ENCODE assay signal across 22 cellular contexts in the genomic region with DNA sequence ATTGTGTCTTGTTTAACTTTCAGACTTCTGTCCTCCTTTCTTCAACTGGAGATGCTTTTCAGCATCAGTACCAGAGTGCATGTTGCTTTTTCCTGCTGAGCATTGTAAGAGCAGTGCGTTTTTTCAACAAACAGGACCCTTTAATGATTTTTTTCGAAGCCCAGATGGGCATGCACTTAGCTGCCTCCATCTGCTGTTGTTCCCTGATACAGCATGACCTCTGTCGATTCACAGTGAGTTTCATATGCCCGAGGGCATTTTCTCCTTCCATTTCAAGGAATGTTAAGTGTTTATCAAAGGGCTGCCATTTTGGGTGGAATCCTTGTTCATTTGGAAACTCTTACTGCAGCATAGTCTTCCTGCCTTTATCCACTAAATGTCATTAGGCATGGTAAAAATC.
"Had no signal": no experiment of that assay in that cellular context is flagged by ENCODE, and none has a peak within 500 bp of the region (broad histone marks: within the 10 kb centered on the region; RNA-seq: fewer than 3 reads in every experiment).

No MANE protein-coding gene starts in this region.

- H3K27me3 ChIP-seq: body of pancreas, Peyer's patch had no signal

- H3K27ac ChIP-seq: body of pancreas, KMS-11, Peyer's patch, VCaP had no signal

- H3K36me3 ChIP-seq: Peyer's patch had no signal

- H3K4me3 ChIP-seq: body of pancreas, Peyer's patch had no signal

- H3K9me3 ChIP-seq: body of pancreas, Peyer's patch had no signal

- H3K4me1 ChIP-seq: body of pancreas, Peyer's patch had no signal

- DNase-seq: activated CD4-positive, alpha-beta memory T cell treated with anti-CD3 and anti-CD28 coated beads, Interleukin-2, amount 10 ng/mL, durations not matched to agents 7 days and 5 days; activated CD4-positive, alpha-beta T cell treated with anti-CD3 and anti-CD28 coated beads for 36 hours; activated CD4-positive, alpha-beta T cell treated with anti-CD3 and anti-CD28 coated beads, Interleukin-2, amount 50 U/mL, for 1 hour; activated naive CD4-positive, alpha-beta T cell treated with anti-CD3 and anti-CD28 coated beads, Interleukin-2, amount 50 U/mL, for 16 hours; activated naive CD8-positive, alpha-beta T cell treated with anti-CD3 and anti-CD28 coated beads, Interleukin-2, amount 10 ng/mL, durations not matched to agents 7 days and 5 days; activated T-cell treated with anti-CD3 and anti-CD28 coated beads, Interleukin-2, amount 50 U/mL, for 1 hour; aorta; body of pancreas; central memory CD4-positive, alpha-beta T cell; NCI-H1092 treated with DMSO at 0.1 percent for 48 hours; NCI-H1417 treated with DMSO at 0.1 percent for 48 hours; NCI-H1930; NCI-H2107; NCI-H2227 treated with DMSO at 0.1 percent for 48 hours; NCI-H446 treated with DMSO at 0.1 percent for 48 hours; NCI-H526 treated with DMSO at 0.1 percent for 48 hours; NK-92 treated with Interleukin-12 subunit alpha and Interleukin-12 subunit beta, amount 100 ng/mL, for 24 hours; Peyer's patch; SHP77; T-helper 1 cell had no signal
